In the genomic region with DNA sequence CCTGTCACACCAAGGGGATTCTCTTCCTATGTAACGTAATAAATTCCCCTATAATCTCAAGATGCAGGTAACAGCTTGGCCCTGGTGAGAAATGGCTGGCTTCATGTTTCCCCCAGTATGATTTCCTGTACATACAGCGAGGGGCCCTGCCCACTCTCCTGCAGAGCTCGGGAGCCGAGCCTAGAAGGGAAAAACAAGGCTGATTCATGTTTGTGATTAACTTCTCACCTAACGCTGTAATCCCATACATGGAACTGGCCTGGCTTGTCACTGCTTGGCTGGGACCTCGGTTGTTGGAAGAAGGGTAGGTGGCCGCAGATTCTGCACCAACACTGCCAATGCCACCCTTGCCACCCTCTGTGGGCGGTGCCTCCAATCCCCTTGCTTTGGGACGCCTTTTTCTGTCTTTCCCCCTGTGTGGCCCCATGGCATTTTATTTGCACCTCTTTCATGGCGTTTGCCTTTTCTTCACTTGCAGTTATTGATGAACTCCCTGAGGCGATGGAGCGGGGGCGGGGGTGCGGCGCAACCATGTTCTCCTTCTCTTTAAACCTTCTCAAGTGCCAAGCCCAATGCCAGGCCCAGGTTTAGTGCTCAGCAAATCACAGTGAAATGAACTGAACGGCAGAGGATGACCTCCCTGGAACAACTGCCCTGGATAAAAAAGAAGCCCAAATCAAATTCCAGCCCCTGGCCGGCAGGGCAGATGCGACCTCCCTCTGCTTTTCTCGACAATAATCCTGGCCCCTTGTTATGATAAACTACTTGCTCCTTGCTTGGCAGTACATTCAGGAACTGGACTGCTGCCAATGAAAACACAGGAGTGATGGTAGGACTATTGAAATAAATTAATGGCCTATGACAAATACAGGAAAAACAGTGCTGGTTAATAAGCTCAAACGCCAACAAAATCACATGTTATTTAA, we compare ENCODE assay signal across 8 cellular contexts.
DNase-seq lines count a peak whose midpoint lies in the region; ATAC-seq lines count a peak whose summit lies in the region.

No MANE protein-coding gene starts in this region.

- no peaks in the 10 kb centered on the region for H3K4me1 Mint-ChIP-seq in activated CD4-positive, alpha-beta memory T cell treated with anti-CD3 and anti-CD28 coated beads for 36 hours (ENCODE audit: low read depth)
- no peaks in the 10 kb centered on the region for H3K4me1 Mint-ChIP-seq in T-helper 17 cell

- no peak overlapping the region for H3K4me3 ChIP-seq in skeletal muscle cell (ENCODE audit: low read depth, low read length)

- no peaks in the 10 kb centered on the region for H3K36me3 Mint-ChIP-seq in activated CD4-positive, alpha-beta memory T cell treated with anti-CD3 and anti-CD28 coated beads for 36 hours
- peaks cover 2% of the 10 kb centered on the region for H3K36me3 Mint-ChIP-seq in T-helper 17 cell (ENCODE audit: low read depth)

- POLR2A ChIA-PET in activated CD4-positive, alpha-beta memory T cell treated with anti-CD3 and anti-CD28 coated beads for 36 hours (lab: Charles Lee) = no interaction called here

- H3K27me3 Mint-ChIP-seq in activated CD4-positive, alpha-beta memory T cell treated with anti-CD3 and anti-CD28 coated beads for 36 hours = peaks cover 39% of the 10 kb centered on the region
- peaks cover 78% of the 10 kb centered on the region for H3K27me3 Mint-ChIP-seq in T-helper 17 cell

- no peaks in the 10 kb centered on the region for H3K9me3 Mint-ChIP-seq in activated CD4-positive, alpha-beta memory T cell treated with anti-CD3 and anti-CD28 coated beads for 36 hours

- H3K9me3 ChIP-seq in T-helper 17 cell (ENCODE audit: control insufficient read depth, low read length, poor library complexity, severe bottlenecking) = no peaks in the 10 kb centered on the region

- no peak overlapping the region for H3K27ac Mint-ChIP-seq in activated CD4-positive, alpha-beta memory T cell treated with anti-CD3 and anti-CD28 coated beads for 36 hours
- no peak overlapping the region for H3K27ac Mint-ChIP-seq in T-helper 17 cell

- intact Hi-C loops in activated CD4-positive, alpha-beta memory T cell treated with anti-CD3 and anti-CD28 coated beads for 36 hours (cut with micrococcal nuclease) = no loop called here

- CTCF ChIA-PET in activated CD4-positive, alpha-beta memory T cell treated with anti-CD3 and anti-CD28 coated beads for 36 hours (lab: Charles Lee) = interaction anchor here (0.6 kb wide), 1 partner anchor 174 kb away, joined by 3 read pairs; no protein-coding TSS in a partner anchor

- H3K4me3 Mint-ChIP-seq in activated CD4-positive, alpha-beta memory T cell treated with anti-CD3 and anti-CD28 coated beads for 36 hours = no peak overlapping the region
- no peak overlapping the region for H3K4me3 Mint-ChIP-seq in T-helper 17 cell

- DNase-seq in HCEC 1CT (peak; percentile 53), NCI-H446 (lab: John Stamatoyannopoulos, UW) (peak; percentile 92 to 94), dermis blood vessel endothelial cell (peak; percentile 99), skeletal muscle cell (ENCODE audit: low read depth) (peak; percentile 62), retina (no peak), globus pallidus (ENCODE audit: low spot score) (no peak), T-helper 17 cell (no peak)
- no peak for DNase-seq in activated CD4-positive, alpha-beta memory T cell treated with anti-CD3 and anti-CD28 coated beads for 36 hours

- ATAC-seq in T-helper 17 cell = no peak

Comparison
In these comparisons a context has a peak if more than half of its experiments do, and no peak if none do; other contexts are left out.
1. DNase-seq: peak in HCEC 1CT (single experiment), NCI-H446 (2 of 2), dermis blood vessel endothelial cell (single experiment) and skeletal muscle cell (single experiment); none in activated CD4-positive, alpha-beta memory T cell treated with anti-CD3 and anti-CD28 coated beads for 36 hours (single experiment), retina (single experiment), globus pallidus (single experiment) and T-helper 17 cell (0 of 3).